11 cellular contexts compared by ENCODE assay signal in genomic region chr5:172872997-172873491, GRCh38. TPM values are rescaled to one million over a fixed set of nuclear protein-coding genes. Genes with fewer than 3 reads are reported as not detected.
A peak's percentile ranks its signal among the peaks of the same experiment; 100 is the strongest.
DNase-seq lines count a peak whose midpoint lies in the region; ATAC-seq, FAIRE-seq and TF ChIP-seq lines count a peak whose summit lies in the region.
"Had no signal": no experiment of that assay in that cellular context is flagged by ENCODE, and none has a peak within 500 bp of the region (broad histone marks: within the 10 kb centered on the region; RNA-seq: fewer than 3 reads in every experiment).

No MANE protein-coding gene starts in this region.

- H3K27ac ChIP-seq in kidney (ENCODE audit: low read depth in 2 of 2, low read length in 2 of 2) (peak overlapping the region; percentile 58 to 71), sigmoid colon (peak overlapping the region; percentile 85 to 98 (median 94))

- TF ChIP-seq CTCF in choroid plexus epithelial cell (conservative IDR thresholded peaks at IDR 0.05; ENCODE audit: low read depth, low read length), result no peak
- no peak for TF ChIP-seq CTCF in kidney (IDR thresholded peaks at IDR 0.05; ENCODE audit: borderline replicate concordance, extremely low read depth, insufficient read depth)
- no peak for TF ChIP-seq CTCF in sigmoid colon (IDR thresholded peaks at IDR 0.05)

- no peak for FAIRE-seq in kidney (lab: Jason Lieb, UNC)

- TF ChIP-seq POLR2A in sigmoid colon (IDR thresholded peaks at IDR 0.05), result no peak

- DNase-seq in GM03348 (ENCODE audit: low spot score) (peak; percentile 47), choroid plexus epithelial cell (ENCODE audit: low read depth) (peak; percentile 94), kidney (peak; percentile 90), sigmoid colon (peak; percentile 97)
- no peak for DNase-seq in activated CD4-positive, alpha-beta T cell treated with anti-CD3 and anti-CD28 coated beads for 36 hours
- DNase-seq: activated effector memory CD4-positive, alpha-beta T cell treated with Interleukin-2 at 50 U/mL for 16 hours; SHP77 treated with DMSO at 0.1 percent for 48 hours; stimulated activated naive CD4-positive, alpha-beta T cell had no signal

- H3K36me3 ChIP-seq in kidney (ENCODE audit: control insufficient read depth in 1 of 2, insufficient read depth in 2 of 2, low read length in 2 of 2) (no peaks in the 10 kb centered on the region), sigmoid colon (no peaks in the 10 kb centered on the region)

- ATAC-seq in GM19467 (IDR thresholded peaks at IDR 0.05; ENCODE audit: unreplicated experiment), result no peak
- ATAC-seq in GM19023 (IDR thresholded peaks at IDR 0.05; ENCODE audit: unreplicated experiment), result no peak
- no peak for ATAC-seq in GM18867 (IDR thresholded peaks at IDR 0.05; ENCODE audit: unreplicated experiment)
- no peak for ATAC-seq in activated CD4-positive, alpha-beta T cell treated with anti-CD3 and anti-CD28 coated beads for 36 hours

- CTCF ChIA-PET in activated CD4-positive, alpha-beta T cell treated with anti-CD3 and anti-CD28 coated beads for 36 hours (lab: Charles Lee), result interaction anchor here (0.9 to 1.0 kb wide), 2 partner anchors 158 to 159 kb away, joined by 3 to 4 read pairs; no protein-coding TSS in a partner anchor

- 39 to 78% methylated on average over 13 of the region's 13 CpGs for WGBS in sigmoid colon, 2 donors

- H3K4me1 Mint-ChIP-seq in activated CD4-positive, alpha-beta T cell treated with anti-CD3 and anti-CD28 coated beads for 36 hours, result peaks cover 20% of the 10 kb centered on the region

- H3K36me3 Mint-ChIP-seq in activated CD4-positive, alpha-beta T cell treated with anti-CD3 and anti-CD28 coated beads for 36 hours (ENCODE audit: low read depth), result no peaks in the 10 kb centered on the region

- H3K4me3 Mint-ChIP-seq in activated CD4-positive, alpha-beta T cell treated with anti-CD3 and anti-CD28 coated beads for 36 hours, result no peak overlapping the region

- H3K9me3 Mint-ChIP-seq in activated CD4-positive, alpha-beta T cell treated with anti-CD3 and anti-CD28 coated beads for 36 hours (ENCODE audit: low read depth), result no peaks in the 10 kb centered on the region

- POLR2A ChIA-PET in activated CD4-positive, alpha-beta T cell treated with anti-CD3 and anti-CD28 coated beads for 36 hours (lab: Charles Lee), result no interaction called here

- H3K9me3 ChIP-seq in kidney (ENCODE audit: control insufficient read depth in 1 of 2, low read length in 2 of 2) (no peaks in the 10 kb centered on the region), sigmoid colon (no peaks in the 10 kb centered on the region)

- H3K27ac Mint-ChIP-seq in activated CD4-positive, alpha-beta T cell treated with anti-CD3 and anti-CD28 coated beads for 36 hours, result no peak overlapping the region

- no peak overlapping the region for H3K4me3 ChIP-seq in choroid plexus epithelial cell (ENCODE audit: low read depth, low read length)
- H3K4me3 ChIP-seq in kidney (ENCODE audit: low read length in 2 of 2), result no peak overlapping the region
- no peak overlapping the region for H3K4me3 ChIP-seq in sigmoid colon

- H3K27me3 Mint-ChIP-seq in activated CD4-positive, alpha-beta T cell treated with anti-CD3 and anti-CD28 coated beads for 36 hours, result no peaks in the 10 kb centered on the region

- H3K4me1 ChIP-seq in kidney (ENCODE audit: control insufficient read depth in 1 of 2, insufficient read depth in 1 of 2, low read depth in 1 of 2, low read length in 2 of 2), result peaks cover 39 to 51% of the 10 kb centered on the region in 2 donors
- peaks cover 0 to 74% (median 67%) of the 10 kb centered on the region in 4 donors for H3K4me1 ChIP-seq in sigmoid colon

- peak; percentile 28 to 98 (median 72) for TF ChIP-seq EP300 in sigmoid colon (IDR thresholded peaks at IDR 0.05)

- H3K9ac ChIP-seq in kidney (ENCODE audit: low read length in 2 of 2), result peak overlapping the region in 1 of 2 donors; percentile 66

- H3K27me3 ChIP-seq in sigmoid colon, result no peaks in the 10 kb centered on the region

- intact Hi-C loops in kidney (cut with DNase I) (no loop called here), sigmoid colon (cut with DNase I) (loop anchor here (1.0 to 2.0 kb wide), 2 partner anchors 14 to 30 kb away; no protein-coding TSS in a partner anchor)
- intact Hi-C loops in activated CD4-positive, alpha-beta T cell treated with anti-CD3 and anti-CD28 coated beads for 36 hours (cut with DNase I, micrococcal nuclease), result no loop called here

RNA-seq across cellular contexts. Expression of gene ERGIC1, which starts 39.0 kb away (rescaled TPM):
- total RNA-seq in kidney, result 183 TPM
- 88.0 TPM for polyA plus RNA-seq in kidney (ENCODE audit: insufficient read depth, low read depth, low replicate concordance)
- 100 to 1,000 TPM in 1 of 4 donors, 10 to 100 TPM in 3; 80.6 to 117 (median 95.7) TPM for total RNA-seq in sigmoid colon
- polyA plus RNA-seq in sigmoid colon, result 100 to 1,000 TPM; 125 to 160 (median 132) TPM
- 10 to 100 TPM; 40.3 to 50.0 TPM for total RNA-seq in activated CD4-positive, alpha-beta T cell treated with anti-CD3 and anti-CD28 coated beads for 36 hours
